1 cellular context compared by ENCODE assay signal in the genomic region with DNA sequence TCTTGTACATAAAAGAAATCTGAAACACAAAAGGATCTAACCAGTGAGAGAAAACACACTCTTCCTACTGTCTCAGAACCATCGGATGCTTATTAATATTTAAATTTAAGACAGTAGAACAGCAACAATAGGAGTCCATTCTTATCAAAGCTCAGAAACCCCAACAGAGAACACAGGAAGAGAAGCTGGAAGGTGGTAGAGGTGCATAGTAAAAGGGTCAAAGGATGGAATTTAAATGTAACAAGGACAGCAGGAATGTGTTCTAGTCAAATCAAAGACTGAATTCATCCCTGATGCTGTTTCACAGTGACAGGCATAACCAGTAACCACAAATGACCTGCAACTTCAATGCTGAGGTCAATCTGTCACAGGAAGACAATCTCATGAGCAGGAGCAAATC.
TF ChIP-seq lines count a peak whose summit lies in the region.

No MANE protein-coding gene starts in this region.

TF ChIP-seq in WTC11, 78 proteins besides CTCF, POLR2A, EP300 and RAD21 (continued from another document):
- TF ChIP-seq, protein P1, sequence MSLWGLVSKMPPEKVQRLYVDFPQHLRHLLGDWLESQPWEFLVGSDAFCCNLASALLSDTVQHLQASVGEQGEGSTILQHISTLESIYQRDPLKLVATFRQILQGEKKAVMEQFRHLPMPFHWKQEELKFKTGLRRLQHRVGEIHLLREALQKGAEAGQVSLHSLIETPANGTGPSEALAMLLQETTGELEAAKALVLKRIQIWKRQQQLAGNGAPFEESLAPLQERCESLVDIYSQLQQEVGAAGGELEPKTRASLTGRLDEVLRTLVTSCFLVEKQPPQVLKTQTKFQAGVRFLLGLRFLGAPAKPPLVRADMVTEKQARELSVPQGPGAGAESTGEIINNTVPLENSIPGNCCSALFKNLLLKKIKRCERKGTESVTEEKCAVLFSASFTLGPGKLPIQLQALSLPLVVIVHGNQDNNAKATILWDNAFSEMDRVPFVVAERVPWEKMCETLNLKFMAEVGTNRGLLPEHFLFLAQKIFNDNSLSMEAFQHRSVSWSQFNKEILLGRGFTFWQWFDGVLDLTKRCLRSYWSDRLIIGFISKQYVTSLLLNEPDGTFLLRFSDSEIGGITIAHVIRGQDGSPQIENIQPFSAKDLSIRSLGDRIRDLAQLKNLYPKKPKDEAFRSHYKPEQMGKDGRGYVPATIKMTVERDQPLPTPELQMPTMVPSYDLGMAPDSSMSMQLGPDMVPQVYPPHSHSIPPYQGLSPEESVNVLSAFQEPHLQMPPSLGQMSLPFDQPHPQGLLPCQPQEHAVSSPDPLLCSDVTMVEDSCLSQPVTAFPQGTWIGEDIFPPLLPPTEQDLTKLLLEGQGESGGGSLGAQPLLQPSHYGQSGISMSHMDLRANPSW (CRISPR knock-in tag; conservative IDR thresholded peaks at IDR 0.05; ENCODE audit: low read depth), result no peak
- no peak for TF ChIP-seq OVOL2 (CRISPR knock-in tag; IDR thresholded peaks at IDR 0.05; ENCODE audit: borderline replicate concordance)
- TF ChIP-seq, protein P2, sequence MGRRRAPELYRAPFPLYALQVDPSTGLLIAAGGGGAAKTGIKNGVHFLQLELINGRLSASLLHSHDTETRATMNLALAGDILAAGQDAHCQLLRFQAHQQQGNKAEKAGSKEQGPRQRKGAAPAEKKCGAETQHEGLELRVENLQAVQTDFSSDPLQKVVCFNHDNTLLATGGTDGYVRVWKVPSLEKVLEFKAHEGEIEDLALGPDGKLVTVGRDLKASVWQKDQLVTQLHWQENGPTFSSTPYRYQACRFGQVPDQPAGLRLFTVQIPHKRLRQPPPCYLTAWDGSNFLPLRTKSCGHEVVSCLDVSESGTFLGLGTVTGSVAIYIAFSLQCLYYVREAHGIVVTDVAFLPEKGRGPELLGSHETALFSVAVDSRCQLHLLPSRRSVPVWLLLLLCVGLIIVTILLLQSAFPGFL (CRISPR knock-in tag; IDR thresholded peaks at IDR 0.05; ENCODE audit: borderline replicate concordance), result no peak
- no peak for TF ChIP-seq NR1H2 (CRISPR knock-in tag; IDR thresholded peaks at IDR 0.05)
- no peak for TF ChIP-seq GABPB1 (CRISPR knock-in tag; IDR thresholded peaks at IDR 0.05)
- TF ChIP-seq SMAD4 (CRISPR knock-in tag; IDR thresholded peaks at IDR 0.05), result no peak
- TF ChIP-seq SOX15 (CRISPR knock-in tag; IDR thresholded peaks at IDR 0.05), result no peak
- TF ChIP-seq ZNF396 (CRISPR knock-in tag; IDR thresholded peaks at IDR 0.05; ENCODE audit: borderline replicate concordance), result no peak
- TF ChIP-seq, protein P3, sequence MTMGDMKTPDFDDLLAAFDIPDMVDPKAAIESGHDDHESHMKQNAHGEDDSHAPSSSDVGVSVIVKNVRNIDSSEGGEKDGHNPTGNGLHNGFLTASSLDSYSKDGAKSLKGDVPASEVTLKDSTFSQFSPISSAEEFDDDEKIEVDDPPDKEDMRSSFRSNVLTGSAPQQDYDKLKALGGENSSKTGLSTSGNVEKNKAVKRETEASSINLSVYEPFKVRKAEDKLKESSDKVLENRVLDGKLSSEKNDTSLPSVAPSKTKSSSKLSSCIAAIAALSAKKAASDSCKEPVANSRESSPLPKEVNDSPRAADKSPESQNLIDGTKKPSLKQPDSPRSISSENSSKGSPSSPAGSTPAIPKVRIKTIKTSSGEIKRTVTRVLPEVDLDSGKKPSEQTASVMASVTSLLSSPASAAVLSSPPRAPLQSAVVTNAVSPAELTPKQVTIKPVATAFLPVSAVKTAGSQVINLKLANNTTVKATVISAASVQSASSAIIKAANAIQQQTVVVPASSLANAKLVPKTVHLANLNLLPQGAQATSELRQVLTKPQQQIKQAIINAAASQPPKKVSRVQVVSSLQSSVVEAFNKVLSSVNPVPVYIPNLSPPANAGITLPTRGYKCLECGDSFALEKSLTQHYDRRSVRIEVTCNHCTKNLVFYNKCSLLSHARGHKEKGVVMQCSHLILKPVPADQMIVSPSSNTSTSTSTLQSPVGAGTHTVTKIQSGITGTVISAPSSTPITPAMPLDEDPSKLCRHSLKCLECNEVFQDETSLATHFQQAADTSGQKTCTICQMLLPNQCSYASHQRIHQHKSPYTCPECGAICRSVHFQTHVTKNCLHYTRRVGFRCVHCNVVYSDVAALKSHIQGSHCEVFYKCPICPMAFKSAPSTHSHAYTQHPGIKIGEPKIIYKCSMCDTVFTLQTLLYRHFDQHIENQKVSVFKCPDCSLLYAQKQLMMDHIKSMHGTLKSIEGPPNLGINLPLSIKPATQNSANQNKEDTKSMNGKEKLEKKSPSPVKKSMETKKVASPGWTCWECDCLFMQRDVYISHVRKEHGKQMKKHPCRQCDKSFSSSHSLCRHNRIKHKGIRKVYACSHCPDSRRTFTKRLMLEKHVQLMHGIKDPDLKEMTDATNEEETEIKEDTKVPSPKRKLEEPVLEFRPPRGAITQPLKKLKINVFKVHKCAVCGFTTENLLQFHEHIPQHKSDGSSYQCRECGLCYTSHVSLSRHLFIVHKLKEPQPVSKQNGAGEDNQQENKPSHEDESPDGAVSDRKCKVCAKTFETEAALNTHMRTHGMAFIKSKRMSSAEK (CRISPR knock-in tag; IDR thresholded peaks at IDR 0.05; ENCODE audit: borderline replicate concordance), result no peak
- no peak for TF ChIP-seq FOXJ3 (CRISPR knock-in tag; IDR thresholded peaks at IDR 0.05; ENCODE audit: borderline replicate concordance)
- TF ChIP-seq, protein P4, sequence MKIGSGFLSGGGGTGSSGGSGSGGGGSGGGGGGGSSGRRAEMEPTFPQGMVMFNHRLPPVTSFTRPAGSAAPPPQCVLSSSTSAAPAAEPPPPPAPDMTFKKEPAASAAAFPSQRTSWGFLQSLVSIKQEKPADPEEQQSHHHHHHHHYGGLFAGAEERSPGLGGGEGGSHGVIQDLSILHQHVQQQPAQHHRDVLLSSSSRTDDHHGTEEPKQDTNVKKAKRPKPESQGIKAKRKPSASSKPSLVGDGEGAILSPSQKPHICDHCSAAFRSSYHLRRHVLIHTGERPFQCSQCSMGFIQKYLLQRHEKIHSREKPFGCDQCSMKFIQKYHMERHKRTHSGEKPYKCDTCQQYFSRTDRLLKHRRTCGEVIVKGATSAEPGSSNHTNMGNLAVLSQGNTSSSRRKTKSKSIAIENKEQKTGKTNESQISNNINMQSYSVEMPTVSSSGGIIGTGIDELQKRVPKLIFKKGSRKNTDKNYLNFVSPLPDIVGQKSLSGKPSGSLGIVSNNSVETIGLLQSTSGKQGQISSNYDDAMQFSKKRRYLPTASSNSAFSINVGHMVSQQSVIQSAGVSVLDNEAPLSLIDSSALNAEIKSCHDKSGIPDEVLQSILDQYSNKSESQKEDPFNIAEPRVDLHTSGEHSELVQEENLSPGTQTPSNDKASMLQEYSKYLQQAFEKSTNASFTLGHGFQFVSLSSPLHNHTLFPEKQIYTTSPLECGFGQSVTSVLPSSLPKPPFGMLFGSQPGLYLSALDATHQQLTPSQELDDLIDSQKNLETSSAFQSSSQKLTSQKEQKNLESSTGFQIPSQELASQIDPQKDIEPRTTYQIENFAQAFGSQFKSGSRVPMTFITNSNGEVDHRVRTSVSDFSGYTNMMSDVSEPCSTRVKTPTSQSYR (CRISPR knock-in tag; IDR thresholded peaks at IDR 0.05), result no peak
- no peak for TF ChIP-seq TCF7 (CRISPR knock-in tag; IDR thresholded peaks at IDR 0.05; ENCODE audit: low read depth)
- TF ChIP-seq, protein P5, sequence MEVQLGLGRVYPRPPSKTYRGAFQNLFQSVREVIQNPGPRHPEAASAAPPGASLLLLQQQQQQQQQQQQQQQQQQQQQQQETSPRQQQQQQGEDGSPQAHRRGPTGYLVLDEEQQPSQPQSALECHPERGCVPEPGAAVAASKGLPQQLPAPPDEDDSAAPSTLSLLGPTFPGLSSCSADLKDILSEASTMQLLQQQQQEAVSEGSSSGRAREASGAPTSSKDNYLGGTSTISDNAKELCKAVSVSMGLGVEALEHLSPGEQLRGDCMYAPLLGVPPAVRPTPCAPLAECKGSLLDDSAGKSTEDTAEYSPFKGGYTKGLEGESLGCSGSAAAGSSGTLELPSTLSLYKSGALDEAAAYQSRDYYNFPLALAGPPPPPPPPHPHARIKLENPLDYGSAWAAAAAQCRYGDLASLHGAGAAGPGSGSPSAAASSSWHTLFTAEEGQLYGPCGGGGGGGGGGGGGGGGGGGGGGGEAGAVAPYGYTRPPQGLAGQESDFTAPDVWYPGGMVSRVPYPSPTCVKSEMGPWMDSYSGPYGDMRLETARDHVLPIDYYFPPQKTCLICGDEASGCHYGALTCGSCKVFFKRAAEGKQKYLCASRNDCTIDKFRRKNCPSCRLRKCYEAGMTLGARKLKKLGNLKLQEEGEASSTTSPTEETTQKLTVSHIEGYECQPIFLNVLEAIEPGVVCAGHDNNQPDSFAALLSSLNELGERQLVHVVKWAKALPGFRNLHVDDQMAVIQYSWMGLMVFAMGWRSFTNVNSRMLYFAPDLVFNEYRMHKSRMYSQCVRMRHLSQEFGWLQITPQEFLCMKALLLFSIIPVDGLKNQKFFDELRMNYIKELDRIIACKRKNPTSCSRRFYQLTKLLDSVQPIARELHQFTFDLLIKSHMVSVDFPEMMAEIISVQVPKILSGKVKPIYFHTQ (CRISPR knock-in tag; IDR thresholded peaks at IDR 0.05), result no peak
- TF ChIP-seq RORB (CRISPR knock-in tag; IDR thresholded peaks at IDR 0.05), result no peak
